22 cellular contexts compared by ENCODE assay signal in the genomic region with DNA sequence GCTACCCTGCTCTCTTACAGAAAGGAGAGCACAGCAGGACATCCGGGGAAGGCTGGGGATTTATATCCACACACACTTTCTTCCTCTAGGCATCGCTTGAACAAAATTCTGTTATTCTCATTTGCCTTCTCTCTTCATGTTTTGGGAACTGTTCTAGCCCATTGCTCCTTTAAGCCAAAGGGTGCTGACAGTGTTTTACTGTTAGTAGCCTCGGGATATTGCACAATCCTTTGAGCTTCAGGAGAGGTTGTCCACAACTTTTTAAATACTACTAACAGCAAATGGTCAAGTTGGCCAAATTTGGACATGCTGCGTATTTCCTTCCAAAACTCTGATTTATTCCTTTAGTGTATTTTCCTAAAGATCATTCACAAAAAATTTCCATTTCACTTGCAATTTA.
DNase-seq lines count a peak whose midpoint lies in the region; ATAC-seq, FAIRE-seq and TF ChIP-seq lines count a peak whose summit lies in the region.
"Had no signal": no experiment of that assay in that cellular context is flagged by ENCODE, and none has a peak within 500 bp of the region (broad histone marks: within the 10 kb centered on the region; RNA-seq: fewer than 3 reads in every experiment).

No MANE protein-coding gene starts in this region.

- CTCF ChIA-PET in HepG2 (lab: Yijun Ruan, JAX; ENCODE audit: low intra/inter-chr PET ratio, low total read pairs), result no interaction called here
- CTCF ChIA-PET in MCF 10A (lab: Yijun Ruan, JAX), result interaction anchor here (0.5 to 0.6 kb wide), 2 partner anchors 49 to 75 kb away, joined by 3 to 5 read pairs; no protein-coding TSS in a partner anchor
- CTCF ChIA-PET in OCI-LY7 (lab: Charles Lee; ENCODE audit: unreplicated experiment), result no interaction called here

- H3K4me1 ChIP-seq in right atrium auricular region (no peaks in the 10 kb centered on the region), HepG2 (ENCODE audit: insufficient read depth, low read length) (no peaks in the 10 kb centered on the region), OCI-LY7 (ENCODE audit: insufficient read depth, low read length, poor library complexity, severe bottlenecking) (no peaks in the 10 kb centered on the region)
- H3K4me1 ChIP-seq: BLaER1, SJCRH30 had no signal

- intact Hi-C loops in Right ventricle myocardium superior (cut with DNase I), result no loop called here
- intact Hi-C loops in HepG2 (cut with micrococcal nuclease; ENCODE audit: unreplicated experiment), result no loop called here
- intact Hi-C loops in MCF 10A (cut with micrococcal nuclease), result no loop called here
- intact Hi-C loops in OCI-LY7 (cut with micrococcal nuclease; ENCODE audit: unreplicated experiment), result loop anchor here (10.0 kb wide), 1 partner anchor 64 kb away; no protein-coding TSS in a partner anchor

- H3K4me3 Mint-ChIP-seq in MCF 10A (ENCODE audit: unreplicated experiment), result no peak overlapping the region
- H3K4me3 Mint-ChIP-seq: CD8-positive, alpha-beta T cell; HFFc6 had no signal

- H3K27ac Mint-ChIP-seq in MCF 10A (ENCODE audit: low read depth, unreplicated experiment), result no peak overlapping the region
- H3K27ac Mint-ChIP-seq: CD8-positive, alpha-beta T cell; HFFc6 had no signal

- 26% methylated on average over 4 of the region's 4 CpGs for WGBS in HepG2 (ENCODE audit: low lambda C conversion rate)

- H3K9me3 ChIP-seq in right atrium auricular region (no peaks in the 10 kb centered on the region), HepG2 (ENCODE audit: low read length) (no peaks in the 10 kb centered on the region), OCI-LY7 (ENCODE audit: low read length) (no peaks in the 10 kb centered on the region)
- H3K9me3 ChIP-seq: BLaER1, SJCRH30 had no signal

- H3K4me1 Mint-ChIP-seq in MCF 10A (ENCODE audit: insufficient read depth, unreplicated experiment), result no peaks in the 10 kb centered on the region

- TF ChIP-seq EP300 in HepG2 (IDR thresholded peaks at IDR 0.05; ENCODE audit: low read depth in 2 of 2, low read length in 2 of 2) (no peak), HepG2 (CRISPR knock-in tag; IDR thresholded peaks at IDR 0.05; ENCODE audit: borderline replicate concordance) (no peak)

- TF ChIP-seq CTCF in right atrium auricular region (IDR thresholded peaks at IDR 0.05) (no peak), fibroblast of the aortic adventitia (IDR thresholded peaks at IDR 0.05; ENCODE audit: insufficient read depth, low read length) (no peak), HepG2 (CRISPR knock-in tag; IDR thresholded peaks at IDR 0.05) (no peak), MCF 10A (IDR thresholded peaks at IDR 0.05; ENCODE audit: unreplicated experiment) (no peak), OCI-LY7 (conservative IDR thresholded peaks at IDR 0.05; ENCODE audit: low read length) (no peak)

- no peaks in the 10 kb centered on the region for H3K36me3 Mint-ChIP-seq in MCF 10A (ENCODE audit: insufficient read depth, unreplicated experiment)
- H3K36me3 Mint-ChIP-seq: CD8-positive, alpha-beta T cell had no signal

- H3K79me2 ChIP-seq in HepG2 (ENCODE audit: insufficient read depth, low read length) (no peaks in the 10 kb centered on the region), OCI-LY7 (ENCODE audit: insufficient read depth, low read depth, low read length) (no peaks in the 10 kb centered on the region)

- H3K4me2 ChIP-seq in HepG2 (ENCODE audit: low read depth, low read length) (no peak overlapping the region), OCI-LY7 (ENCODE audit: low read length) (no peak overlapping the region)
- H3K4me2 ChIP-seq: BLaER1 had no signal

- H3K4me3 ChIP-seq in right atrium auricular region, result no peak overlapping the region
- H3K4me3 ChIP-seq in fibroblast of the aortic adventitia (ENCODE audit: low read depth, low read length), result no peak overlapping the region
- H3K4me3 ChIP-seq in HepG2 (replicated peaks in 1 of 3; ENCODE audit: insufficient read depth in 1 of 3, low read depth in 2 of 3, low read length in 3 of 3), result no peak overlapping the region
- H3K4me3 ChIP-seq in OCI-LY7 (ENCODE audit: low read depth, low read length, poor library complexity, severe bottlenecking), result no peak overlapping the region
- H3K4me3 ChIP-seq: BLaER1, SJCRH30 had no signal

- no peaks in the 10 kb centered on the region for H4K20me1 ChIP-seq in HepG2 (ENCODE audit: insufficient read depth, low read length)
- no peaks in the 10 kb centered on the region for H4K20me1 ChIP-seq in OCI-LY7 (ENCODE audit: insufficient read depth, low read length)
- H4K20me1 ChIP-seq: BLaER1 had no signal

- no peak overlapping the region for H2AFZ ChIP-seq in HepG2 (ENCODE audit: low read length)
- H2AFZ ChIP-seq in OCI-LY7 (ENCODE audit: low read length), result no peak overlapping the region

- POLR2A ChIA-PET in HepG2 (lab: Yijun Ruan, JAX), result no interaction called here
- POLR2A ChIA-PET in MCF 10A (lab: Yijun Ruan, JAX), result no interaction called here
- POLR2A ChIA-PET in OCI-LY7 (lab: Charles Lee), result no interaction called here

- no peaks in the 10 kb centered on the region for H3K9me3 Mint-ChIP-seq in MCF 10A (ENCODE audit: unreplicated experiment)

- H3K27me3 Mint-ChIP-seq in MCF 10A (ENCODE audit: insufficient read depth, unreplicated experiment), result no peaks in the 10 kb centered on the region

- TF ChIP-seq RAD21 in HepG2 (CRISPR knock-in tag; IDR thresholded peaks at IDR 0.05), result no peak

- ATAC-seq in Right ventricle myocardium superior (ENCODE audit: poor library complexity) (peak; percentile 80), HepG2 (no peak)
- ATAC-seq: CD8-positive, alpha-beta T cell had no signal

- no peaks in the 10 kb centered on the region for H3K36me3 ChIP-seq in right atrium auricular region
- no peaks in the 10 kb centered on the region for H3K36me3 ChIP-seq in HepG2 (replicated peaks in 1 of 2; ENCODE audit: control insufficient read depth in 1 of 2, insufficient read depth in 2 of 2, low read length in 2 of 2)
- H3K36me3 ChIP-seq in OCI-LY7 (ENCODE audit: insufficient read depth, low read length), result no peaks in the 10 kb centered on the region
- H3K36me3 ChIP-seq: BLaER1, SJCRH30 had no signal

- in situ Hi-C loops in HepG2 (cut with HindIII; ENCODE audit: extremely low pct_ligation_motif_present, low pct_unique_long_range_greater_than_20kb), result no loop called here

- DNase-seq in Right ventricle myocardium superior, result no peak
- no peak for DNase-seq in right atrium auricular region (ENCODE audit: low spot score)
- peak; percentile 28 for DNase-seq in fibroblast of the aortic adventitia (ENCODE audit: low read depth)
- DNase-seq in HepG2 (ENCODE audit: low spot score), result no peak
- no peak for DNase-seq in cerebellar cortex (ENCODE audit: low spot score)
- no peak for DNase-seq in MCF 10A (ENCODE audit: unreplicated experiment)
- no peak for DNase-seq in ecto neural progenitor cell (ENCODE audit: low spot score)
- no peak for DNase-seq in OCI-LY7 (ENCODE audit: low spot score)
- DNase-seq: 8988T; CD8-positive, alpha-beta T cell; DMS79 treated with DMSO at 0.1 percent for 48 hours; GOT3; HFFc6; Karpas-422; NCI-H1417; NCI-H187 treated with DMSO at 0.1 percent for 48 hours; NCI-H526 treated with DMSO at 0.1 percent for 48 hours; NK-92 treated with Interleukin-12 subunit alpha and Interleukin-12 subunit beta, amount 100 ng/mL, for 24 hours; RPMI8226; SJCRH30 had no signal

- no peaks in the 10 kb centered on the region for H3K9me2 ChIP-seq in OCI-LY7 (ENCODE audit: insufficient read depth, low read length)

- H3K27ac ChIP-seq in right atrium auricular region (no peak overlapping the region), HepG2 (ENCODE audit: extremely low read length, insufficient read depth, low read length) (no peak overlapping the region), OCI-LY7 (ENCODE audit: low read depth, low read length, poor library complexity, severe bottlenecking) (no peak overlapping the region)
- H3K27ac ChIP-seq: BLaER1, SJCRH30 had no signal

- BruUV-seq in HepG2 (replicated peaks; lab: Mats Ljungman, UMichigan), result no TSS peak
- BruUV-seq in MCF 10A (replicated peaks; lab: Mats Ljungman, UMichigan), result no TSS peak
- no TSS peak for BruUV-seq in OCI-LY7 (replicated peaks; lab: Mats Ljungman, UMichigan)

- TF ChIP-seq POLR2A in HepG2 (IDR thresholded peaks at IDR 0.05; ENCODE audit: insufficient read depth in 1 of 2, low read depth in 2 of 2, low read length in 2 of 2), result no peak

- FAIRE-seq in HepG2 (lab: Jason Lieb, UNC), result no peak
- FAIRE-seq: G401.6 had no signal

- H3K27me3 ChIP-seq in right atrium auricular region (no peaks in the 10 kb centered on the region), HepG2 (ENCODE audit: control insufficient read depth in 1 of 2, insufficient read depth in 2 of 2, low read length in 2 of 2) (no peaks in the 10 kb centered on the region)
- H3K27me3 ChIP-seq: BLaER1, SJCRH30 had no signal

- H3K9ac ChIP-seq in HepG2 (ENCODE audit: insufficient read depth, low read depth, low read length), result no peak overlapping the region
- H3K9ac ChIP-seq: BLaER1 had no signal

TF ChIP-seq in HepG2, 621 proteins besides CTCF, POLR2A, EP300 and RAD21:
- TF ChIP-seq CEBPB (IDR thresholded peaks at IDR 0.05; ENCODE audit: borderline replicate concordance, low read depth, low read length) (peak; percentile 73), SOX5 (CRISPR knock-in tag; IDR thresholded peaks at IDR 0.05; ENCODE audit: borderline replicate concordance) (no peak)
